In the genomic region with DNA sequence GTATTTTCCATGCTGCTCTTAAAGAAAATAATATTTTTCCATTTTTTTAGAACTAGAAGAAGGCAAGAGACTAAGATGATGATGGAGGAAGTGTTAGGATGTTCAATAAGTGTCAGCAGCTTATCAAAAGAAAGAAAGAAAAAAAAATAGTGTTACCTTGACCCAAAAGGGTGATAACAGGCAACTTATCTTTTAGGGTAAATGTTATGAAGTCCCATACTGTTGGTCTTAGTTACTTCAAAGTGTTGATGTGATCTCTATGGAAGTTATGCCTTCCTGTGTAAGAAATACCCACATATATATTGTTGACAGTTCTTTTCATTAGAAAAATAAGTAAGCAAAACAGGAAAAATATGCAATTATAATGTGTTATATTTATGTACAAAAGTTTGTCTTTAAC, we compare ENCODE assay signal across 6 cellular contexts.
"Had no signal": no experiment of that assay in that cellular context is flagged by ENCODE, and none has a peak within 500 bp of the region (broad histone marks: within the 10 kb centered on the region; RNA-seq: fewer than 3 reads in every experiment).

No MANE protein-coding gene starts in this region.

- ATAC-seq: K562 had no signal

- FAIRE-seq: HTR-8/SVneo, K562 had no signal

- H3K4me3 ChIP-seq: K562 had no signal

- H3K27ac ChIP-seq: HL-60 had no signal

- DNase-seq: IMR-90, KBM-7, KG1 had no signal
